In genomic region chr3:190566043-190566933, GRCh38 we compare ENCODE assay signal across 7 cellular contexts. TPM values are rescaled to one million over a fixed set of nuclear protein-coding genes. Genes with fewer than 3 reads are reported as not detected.
DNase-seq lines count a peak whose midpoint lies in the region; ATAC-seq and TF ChIP-seq lines count a peak whose summit lies in the region.

No MANE protein-coding gene starts in this region.

- no peak overlapping the region for H4K8ac ChIP-seq in H9 (replicated peaks; ENCODE audit: insufficient read length, low read depth, low read length)

- H3K4me3 ChIP-seq in NT2/D1 (ENCODE audit: insufficient read length, low read depth) (no peak overlapping the region), skeletal muscle cell (ENCODE audit: low read depth, low read length) (no peak overlapping the region)

- peaks cover 25 to 26% of the 10 kb centered on the region in 2 experiments for H3K4me1 Mint-ChIP-seq in H9
- peaks cover 22% of the 10 kb centered on the region for H3K4me1 Mint-ChIP-seq in activated naive CD8-positive, alpha-beta T cell treated with anti-CD3 and anti-CD28 coated beads, Interleukin-2, amount 10 ng/mL, durations not matched to agents 7 days and 5 days

- peak; percentile 86 for ATAC-seq in activated naive CD8-positive, alpha-beta T cell treated with anti-CD3 and anti-CD28 coated beads, Interleukin-2, amount 10 ng/mL, durations not matched to agents 7 days and 5 days (ENCODE audit: low read depth)
- ATAC-seq in left ventricle myocardium superior (peak; percentile 93), GM19324 (IDR thresholded peaks at IDR 0.05; ENCODE audit: low FRiP score, unreplicated experiment) (no peak)

- no peaks in the 10 kb centered on the region for H3K36me3 ChIP-seq in NT2/D1 (ENCODE audit: insufficient read depth, insufficient read length, low read length)

- no peak overlapping the region for H3K14ac ChIP-seq in H9 (ENCODE audit: insufficient read depth, low read length)

- H3K27ac ChIP-seq in H9 (ENCODE audit: insufficient read length, low read depth, low read length), result no peak overlapping the region

- no peak overlapping the region for H4K91ac ChIP-seq in H9 (ENCODE audit: insufficient read length, low read depth, low read length)

- H4K20me1 ChIP-seq in H9 (ENCODE audit: control insufficient read depth, insufficient read depth, insufficient read length), result no peaks in the 10 kb centered on the region

- no peak for TF ChIP-seq CTCF in H9 (conservative IDR thresholded peaks at IDR 0.05)

- H2BK12ac ChIP-seq in H9 (ENCODE audit: insufficient read length, low read depth, low read length), result no peak overlapping the region

- no peak overlapping the region for H2BK20ac ChIP-seq in H9 (ENCODE audit: low read depth, low read length, poor library complexity, severe bottlenecking)

- H2BK120ac ChIP-seq in H9 (ENCODE audit: low read depth, low read length, poor library complexity, severe bottlenecking), result no peak overlapping the region

- H2BK5ac ChIP-seq in H9 (ENCODE audit: insufficient read length, low read length), result no peak overlapping the region

- no peak overlapping the region for H2BK15ac ChIP-seq in H9 (ENCODE audit: low read depth, low read length)

- H3K9ac ChIP-seq in H9 (ENCODE audit: extremely low read depth, insufficient read length, low read length), result no peak overlapping the region
- H3K9ac ChIP-seq in NT2/D1 (ENCODE audit: insufficient read length, low read depth), result no peak overlapping the region

- no peaks in the 10 kb centered on the region for H3K9me3 Mint-ChIP-seq in H9
- H3K9me3 Mint-ChIP-seq in activated naive CD8-positive, alpha-beta T cell treated with anti-CD3 and anti-CD28 coated beads, Interleukin-2, amount 10 ng/mL, durations not matched to agents 7 days and 5 days, result no peaks in the 10 kb centered on the region

- H3K18ac ChIP-seq in H9 (ENCODE audit: insufficient read length, low read depth, low read length), result no peak overlapping the region

- H2AK5ac ChIP-seq in H9 (ENCODE audit: insufficient read length, low read length), result no peak overlapping the region

- H3K4me2 ChIP-seq in H9 (ENCODE audit: insufficient read depth, insufficient read length, low read length), result no peak overlapping the region

- H3K27me3 Mint-ChIP-seq in H9 (ENCODE audit: low read depth), result no peaks in the 10 kb centered on the region
- no peaks in the 10 kb centered on the region for H3K27me3 Mint-ChIP-seq in activated naive CD8-positive, alpha-beta T cell treated with anti-CD3 and anti-CD28 coated beads, Interleukin-2, amount 10 ng/mL, durations not matched to agents 7 days and 5 days

- intact Hi-C loops in left ventricle myocardium superior (cut with micrococcal nuclease), result no loop called here

- no peak overlapping the region for H3K23ac ChIP-seq in H9 (ENCODE audit: insufficient read length, low read depth, low read length)

- no peak overlapping the region for H3K4ac ChIP-seq in H9 (ENCODE audit: low read depth, low read length)

- POLR2A ChIA-PET in activated naive CD8-positive, alpha-beta T cell treated with anti-CD3 and anti-CD28 coated beads, Interleukin-2, amount 10 ng/mL, durations not matched to agents 7 days and 5 days (lab: Charles Lee), result interaction anchor here (1.1 kb wide), 1 partner anchor 9 kb away, joined by 3 read pairs; no protein-coding TSS in a partner anchor

- H4K5ac ChIP-seq in H9 (ENCODE audit: insufficient read length, low read depth, low read length), result no peak overlapping the region

- H3K4me1 ChIP-seq in H9 (ENCODE audit: insufficient read depth, low read length) (peaks cover 4% of the 10 kb centered on the region; the same call in 1 of the 2 replicates), NT2/D1 (ENCODE audit: insufficient read depth, insufficient read length) (no peaks in the 10 kb centered on the region)

- H3K36me3 Mint-ChIP-seq in H9 (ENCODE audit: insufficient read depth in 1 of 3, low read depth in 3 of 3), result peaks cover 0 to 2% (median 0%) of the 10 kb centered on the region in 3 experiments; a peak in 2 of 7 replicates
- H3K36me3 Mint-ChIP-seq in activated naive CD8-positive, alpha-beta T cell treated with anti-CD3 and anti-CD28 coated beads, Interleukin-2, amount 10 ng/mL, durations not matched to agents 7 days and 5 days, result peaks cover 19% of the 10 kb centered on the region

- H3K79me2 ChIP-seq in H9 (ENCODE audit: insufficient read depth, low read length), result no peaks in the 10 kb centered on the region

- H3K23me2 ChIP-seq in H9 (ENCODE audit: insufficient read length, low read depth, low read length, poor library complexity, severe bottlenecking), result no peaks in the 10 kb centered on the region

- H3T11ph ChIP-seq in H9 (ENCODE audit: low read length), result no peak overlapping the region

- H3K56ac ChIP-seq in H9 (ENCODE audit: insufficient read length, low read depth, low read length), result no peak overlapping the region

- H3K9me3 ChIP-seq in H9 (ENCODE audit: control insufficient read depth, low read depth, low read length), result no peaks in the 10 kb centered on the region
- 0 out of 2 replicates have a peak, but pooled peaks cover 6% of the 10 kb centered on the region for H3K9me3 ChIP-seq in NT2/D1 (ENCODE audit: insufficient read depth, low read length)

- WGBS in H9 (ENCODE audit: extremely low coverage, insufficient read length, low lambda C conversion rate), result no CpG with 5 or more reads among the region's 6 CpGs

- no peak for DNase-seq in H9
- DNase-seq in NT2/D1 (ENCODE audit: low read depth, low spot score), result peak; percentile 42
- DNase-seq in activated naive CD8-positive, alpha-beta T cell treated with anti-CD3 and anti-CD28 coated beads, Interleukin-2, amount 10 ng/mL, durations not matched to agents 7 days and 5 days, result no peak
- DNase-seq in left ventricle myocardium superior, result peak; percentile 72
- peak; percentile 99 for DNase-seq in skeletal muscle cell (ENCODE audit: low read depth)
- no peak for DNase-seq in effector CD8-positive, alpha-beta T cell (lab: John Stamatoyannopoulos, UW)

- H3K79me1 ChIP-seq in H9 (ENCODE audit: insufficient read depth, low read depth, low read length, poor library complexity, severe bottlenecking), result no peaks in the 10 kb centered on the region

- H3K4me3 Mint-ChIP-seq in H9, result no peak overlapping the region
- peak overlapping the region; percentile 39 for H3K4me3 Mint-ChIP-seq in activated naive CD8-positive, alpha-beta T cell treated with anti-CD3 and anti-CD28 coated beads, Interleukin-2, amount 10 ng/mL, durations not matched to agents 7 days and 5 days

- peak overlapping the region; percentile 2 to 94 (median 2); a peak in 3 of 7 replicates for H3K27ac Mint-ChIP-seq in H9
- peak overlapping the region; percentile 85 for H3K27ac Mint-ChIP-seq in activated naive CD8-positive, alpha-beta T cell treated with anti-CD3 and anti-CD28 coated beads, Interleukin-2, amount 10 ng/mL, durations not matched to agents 7 days and 5 days

- no peak overlapping the region for H2AFZ ChIP-seq in H9 (ENCODE audit: low read length)

- H3K27me3 ChIP-seq in H9 (ENCODE audit: insufficient read depth, low read length), result no peaks in the 10 kb centered on the region
- H3K27me3 ChIP-seq in NT2/D1 (ENCODE audit: insufficient read depth, insufficient read length), result no peaks in the 10 kb centered on the region

RNA-seq across cellular contexts. Expression of gene IL1RAP, which starts 52.4 kb away (rescaled TPM):
- 4.6 and 5.4 TPM in 2 replicates for total RNA-seq in H9 (2021)
- total RNA-seq in activated naive CD8-positive, alpha-beta T cell treated with anti-CD3 and anti-CD28 coated beads, Interleukin-2, amount 10 ng/mL, durations not matched to agents 7 days and 5 days, result 10 to 100 TPM; 10.5 to 10.7 TPM
- total RNA-seq in left ventricle myocardium superior, result 6.1 TPM

Comparison
In these comparisons a context has a peak if more than half of its experiments do, and no peak if none do; other contexts are left out.
1. DNase-seq: peak in NT2/D1 (single experiment), left ventricle myocardium superior (single experiment) and skeletal muscle cell (single experiment); none in H9 (single experiment), activated naive CD8-positive, alpha-beta T cell treated with anti-CD3 and anti-CD28 coated beads, Interleukin-2, amount 10 ng/mL, durations not matched to agents 7 days and 5 days (single experiment) and effector CD8-positive, alpha-beta T cell (single experiment).